In the genomic region with DNA sequence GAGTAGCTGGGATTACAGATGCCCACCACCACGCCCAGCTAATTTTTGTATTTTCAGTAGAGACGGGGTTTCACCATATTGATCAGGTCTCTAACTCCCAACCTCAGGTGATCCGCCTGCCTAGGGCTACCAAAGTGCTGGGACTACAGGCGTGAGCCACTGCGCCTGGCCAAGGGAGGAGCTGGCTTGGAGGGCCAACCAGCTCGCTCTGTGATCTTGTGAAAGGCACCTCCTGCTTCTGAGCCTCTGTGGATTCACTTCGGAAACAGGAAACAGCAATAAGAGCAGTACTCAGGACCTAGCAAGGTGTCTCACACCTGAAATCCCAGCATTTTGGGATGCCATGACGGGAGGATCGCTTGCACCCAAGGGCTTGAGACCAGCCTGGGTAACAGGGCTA, we compare ENCODE assay signal across 1 cellular context.
TF ChIP-seq lines count a peak whose summit lies in the region.

No MANE protein-coding gene starts in this region.

TF ChIP-seq in GM23338, 12 proteins besides CTCF, POLR2A, EP300 and RAD21:
- no peak for TF ChIP-seq POLR2AphosphoS5 (IDR thresholded peaks at IDR 0.05; ENCODE audit: low read depth)
- TF ChIP-seq EZH2 (IDR thresholded peaks at IDR 0.05; ENCODE audit: low read depth, unreplicated experiment) = no peak
- TF ChIP-seq STAT1 (IDR thresholded peaks at IDR 0.05; ENCODE audit: unreplicated experiment) = no peak
- TF ChIP-seq EZH2phosphoT487 (IDR thresholded peaks at IDR 0.05; ENCODE audit: unreplicated experiment) = no peak
- TF ChIP-seq ZNF114 (CRISPR knock-in tag; IDR thresholded peaks at IDR 0.05) = no peak
- TF ChIP-seq JUNB (IDR thresholded peaks at IDR 0.05; ENCODE audit: unreplicated experiment) = no peak
- TF ChIP-seq, protein P1, sequence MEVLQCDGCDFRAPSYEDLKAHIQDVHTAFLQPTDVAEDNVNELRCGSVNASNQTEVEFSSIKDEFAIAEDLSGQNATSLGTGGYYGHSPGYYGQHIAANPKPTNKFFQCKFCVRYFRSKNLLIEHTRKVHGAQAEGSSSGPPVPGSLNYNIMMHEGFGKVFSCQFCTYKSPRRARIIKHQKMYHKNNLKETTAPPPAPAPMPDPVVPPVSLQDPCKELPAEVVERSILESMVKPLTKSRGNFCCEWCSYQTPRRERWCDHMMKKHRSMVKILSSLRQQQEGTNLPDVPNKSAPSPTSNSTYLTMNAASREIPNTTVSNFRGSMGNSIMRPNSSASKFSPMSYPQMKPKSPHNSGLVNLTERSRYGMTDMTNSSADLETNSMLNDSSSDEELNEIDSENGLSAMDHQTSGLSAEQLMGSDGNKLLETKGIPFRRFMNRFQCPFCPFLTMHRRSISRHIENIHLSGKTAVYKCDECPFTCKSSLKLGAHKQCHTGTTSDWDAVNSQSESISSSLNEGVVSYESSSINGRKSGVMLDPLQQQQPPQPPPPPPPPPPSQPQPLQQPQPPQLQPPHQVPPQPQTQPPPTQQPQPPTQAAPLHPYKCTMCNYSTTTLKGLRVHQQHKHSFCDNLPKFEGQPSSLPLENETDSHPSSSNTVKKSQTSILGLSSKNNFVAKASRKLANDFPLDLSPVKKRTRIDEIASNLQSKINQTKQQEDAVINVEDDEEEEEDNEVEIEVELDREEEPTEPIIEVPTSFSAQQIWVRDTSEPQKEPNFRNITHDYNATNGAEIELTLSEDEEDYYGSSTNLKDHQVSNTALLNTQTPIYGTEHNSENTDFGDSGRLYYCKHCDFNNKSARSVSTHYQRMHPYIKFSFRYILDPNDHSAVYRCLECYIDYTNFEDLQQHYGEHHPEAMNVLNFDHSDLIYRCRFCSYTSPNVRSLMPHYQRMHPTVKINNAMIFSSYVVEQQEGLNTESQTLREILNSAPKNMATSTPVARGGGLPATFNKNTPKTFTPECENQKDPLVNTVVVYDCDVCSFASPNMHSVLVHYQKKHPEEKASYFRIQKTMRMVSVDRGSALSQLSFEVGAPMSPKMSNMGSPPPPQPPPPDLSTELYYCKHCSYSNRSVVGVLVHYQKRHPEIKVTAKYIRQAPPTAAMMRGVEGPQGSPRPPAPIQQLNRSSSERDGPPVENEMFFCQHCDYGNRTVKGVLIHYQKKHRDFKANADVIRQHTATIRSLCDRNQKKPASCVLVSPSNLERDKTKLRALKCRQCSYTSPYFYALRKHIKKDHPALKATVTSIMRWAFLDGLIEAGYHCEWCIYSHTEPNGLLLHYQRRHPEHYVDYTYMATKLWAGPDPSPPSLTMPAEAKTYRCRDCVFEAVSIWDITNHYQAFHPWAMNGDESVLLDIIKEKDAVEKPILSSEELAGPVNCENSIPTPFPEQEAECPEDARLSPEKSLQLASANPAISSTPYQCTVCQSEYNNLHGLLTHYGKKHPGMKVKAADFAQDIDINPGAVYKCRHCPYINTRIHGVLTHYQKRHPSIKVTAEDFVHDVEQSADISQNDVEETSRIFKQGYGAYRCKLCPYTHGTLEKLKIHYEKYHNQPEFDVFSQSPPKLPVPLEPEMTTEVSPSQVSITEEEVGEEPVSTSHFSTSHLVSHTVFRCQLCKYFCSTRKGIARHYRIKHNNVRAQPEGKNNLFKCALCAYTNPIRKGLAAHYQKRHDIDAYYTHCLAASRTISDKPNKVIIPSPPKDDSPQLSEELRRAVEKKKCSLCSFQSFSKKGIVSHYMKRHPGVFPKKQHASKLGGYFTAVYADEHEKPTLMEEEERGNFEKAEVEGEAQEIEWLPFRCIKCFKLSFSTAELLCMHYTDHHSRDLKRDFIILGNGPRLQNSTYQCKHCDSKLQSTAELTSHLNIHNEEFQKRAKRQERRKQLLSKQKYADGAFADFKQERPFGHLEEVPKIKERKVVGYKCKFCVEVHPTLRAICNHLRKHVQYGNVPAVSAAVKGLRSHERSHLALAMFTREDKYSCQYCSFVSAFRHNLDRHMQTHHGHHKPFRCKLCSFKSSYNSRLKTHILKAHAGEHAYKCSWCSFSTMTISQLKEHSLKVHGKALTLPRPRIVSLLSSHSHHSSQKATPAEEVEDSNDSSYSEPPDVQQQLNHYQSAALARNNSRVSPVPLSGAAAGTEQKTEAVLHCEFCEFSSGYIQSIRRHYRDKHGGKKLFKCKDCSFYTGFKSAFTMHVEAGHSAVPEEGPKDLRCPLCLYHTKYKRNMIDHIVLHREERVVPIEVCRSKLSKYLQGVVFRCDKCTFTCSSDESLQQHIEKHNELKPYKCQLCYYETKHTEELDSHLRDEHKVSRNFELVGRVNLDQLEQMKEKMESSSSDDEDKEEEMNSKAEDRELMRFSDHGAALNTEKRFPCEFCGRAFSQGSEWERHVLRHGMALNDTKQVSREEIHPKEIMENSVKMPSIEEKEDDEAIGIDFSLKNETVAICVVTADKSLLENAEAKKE (CRISPR knock-in tag; IDR thresholded peaks at IDR 0.05) = no peak
- TF ChIP-seq NANOG (IDR thresholded peaks at IDR 0.05; ENCODE audit: borderline replicate concordance) = no peak
- TF ChIP-seq ZNF331 (CRISPR knock-in tag; IDR thresholded peaks at IDR 0.05; ENCODE audit: low read depth) = no peak
- no peak for TF ChIP-seq CREB1 (CRISPR knock-in tag; IDR thresholded peaks at IDR 0.05; ENCODE audit: low read depth)
- TF ChIP-seq, protein P2, sequence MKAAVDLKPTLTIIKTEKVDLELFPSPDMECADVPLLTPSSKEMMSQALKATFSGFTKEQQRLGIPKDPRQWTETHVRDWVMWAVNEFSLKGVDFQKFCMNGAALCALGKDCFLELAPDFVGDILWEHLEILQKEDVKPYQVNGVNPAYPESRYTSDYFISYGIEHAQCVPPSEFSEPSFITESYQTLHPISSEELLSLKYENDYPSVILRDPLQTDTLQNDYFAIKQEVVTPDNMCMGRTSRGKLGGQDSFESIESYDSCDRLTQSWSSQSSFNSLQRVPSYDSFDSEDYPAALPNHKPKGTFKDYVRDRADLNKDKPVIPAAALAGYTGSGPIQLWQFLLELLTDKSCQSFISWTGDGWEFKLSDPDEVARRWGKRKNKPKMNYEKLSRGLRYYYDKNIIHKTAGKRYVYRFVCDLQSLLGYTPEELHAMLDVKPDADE (IDR thresholded peaks at IDR 0.05) = no peak
- TF ChIP-seq, protein P3, sequence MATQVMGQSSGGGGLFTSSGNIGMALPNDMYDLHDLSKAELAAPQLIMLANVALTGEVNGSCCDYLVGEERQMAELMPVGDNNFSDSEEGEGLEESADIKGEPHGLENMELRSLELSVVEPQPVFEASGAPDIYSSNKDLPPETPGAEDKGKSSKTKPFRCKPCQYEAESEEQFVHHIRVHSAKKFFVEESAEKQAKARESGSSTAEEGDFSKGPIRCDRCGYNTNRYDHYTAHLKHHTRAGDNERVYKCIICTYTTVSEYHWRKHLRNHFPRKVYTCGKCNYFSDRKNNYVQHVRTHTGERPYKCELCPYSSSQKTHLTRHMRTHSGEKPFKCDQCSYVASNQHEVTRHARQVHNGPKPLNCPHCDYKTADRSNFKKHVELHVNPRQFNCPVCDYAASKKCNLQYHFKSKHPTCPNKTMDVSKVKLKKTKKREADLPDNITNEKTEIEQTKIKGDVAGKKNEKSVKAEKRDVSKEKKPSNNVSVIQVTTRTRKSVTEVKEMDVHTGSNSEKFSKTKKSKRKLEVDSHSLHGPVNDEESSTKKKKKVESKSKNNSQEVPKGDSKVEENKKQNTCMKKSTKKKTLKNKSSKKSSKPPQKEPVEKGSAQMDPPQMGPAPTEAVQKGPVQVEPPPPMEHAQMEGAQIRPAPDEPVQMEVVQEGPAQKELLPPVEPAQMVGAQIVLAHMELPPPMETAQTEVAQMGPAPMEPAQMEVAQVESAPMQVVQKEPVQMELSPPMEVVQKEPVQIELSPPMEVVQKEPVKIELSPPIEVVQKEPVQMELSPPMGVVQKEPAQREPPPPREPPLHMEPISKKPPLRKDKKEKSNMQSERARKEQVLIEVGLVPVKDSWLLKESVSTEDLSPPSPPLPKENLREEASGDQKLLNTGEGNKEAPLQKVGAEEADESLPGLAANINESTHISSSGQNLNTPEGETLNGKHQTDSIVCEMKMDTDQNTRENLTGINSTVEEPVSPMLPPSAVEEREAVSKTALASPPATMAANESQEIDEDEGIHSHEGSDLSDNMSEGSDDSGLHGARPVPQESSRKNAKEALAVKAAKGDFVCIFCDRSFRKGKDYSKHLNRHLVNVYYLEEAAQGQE (IDR thresholded peaks at IDR 0.05; ENCODE audit: unreplicated experiment) = no peak
